ENCODE assay signal across 32 cellular contexts in genomic region chr10:124484016-124484415, GRCh38. TPM values are rescaled to one million over a fixed set of nuclear protein-coding genes. Genes with fewer than 3 reads are reported as not detected.
"Had no signal": no experiment of that assay in that cellular context is flagged by ENCODE, and none has a peak within 500 bp of the region (broad histone marks: within the 10 kb centered on the region; RNA-seq: fewer than 3 reads in every experiment).

No MANE protein-coding gene starts in this region.

- H3K9me3 ChIP-seq: ascending aorta, breast epithelium, colonic mucosa had no signal

- H3K4me1 ChIP-seq: ascending aorta, breast epithelium, colonic mucosa, esophagus muscularis mucosa, foreskin keratinocyte, gastrocnemius medialis had no signal

- H3K36me3 ChIP-seq: ascending aorta, breast epithelium, cardiac muscle cell, colonic mucosa, gastrocnemius medialis had no signal

- H3K4me3 ChIP-seq: ascending aorta, breast epithelium, cardiac muscle cell, colonic mucosa, esophagus muscularis mucosa, gastrocnemius medialis had no signal

- H3K27ac ChIP-seq: ascending aorta, breast epithelium, cardiac muscle cell, colonic mucosa, esophagus muscularis mucosa, foreskin keratinocyte, gastrocnemius medialis had no signal

- H3K27me3 ChIP-seq: ascending aorta, breast epithelium, cardiac muscle cell, colonic mucosa, esophagus muscularis mucosa, foreskin keratinocyte, gastrocnemius medialis had no signal

- DNase-seq: activated CD4-positive, alpha-beta memory T cell treated with anti-CD3 and anti-CD28 coated beads for 36 hours; activated CD4-positive, alpha-beta T cell treated with anti-CD3 and anti-CD28 coated beads for 36 hours; activated CD4-positive, alpha-beta T cell treated with anti-CD3 and anti-CD28 coated beads, Interleukin-2, amount 10 ng/mL, durations not matched to agents 24 days and 14 days; activated CD4-positive, CD25-positive, alpha-beta regulatory T cell; activated CD4-positive, CD25-positive, alpha-beta regulatory T cell treated with anti-CD3 and anti-CD28 coated beads, Interleukin-2, amount 50 U/mL, for 72 hours; activated CD8-positive, alpha-beta memory T cell treated with anti-CD3 and anti-CD28 coated beads, Interleukin-2, amount 10 ng/mL, durations not matched to agents 7 days and 5 days; activated CD8-positive, alpha-beta memory T cell treated with anti-CD3 and anti-CD28 coated beads, Interleukin-2, amount 50 U/mL, for 4 hours; activated CD8-positive, alpha-beta T cell treated with anti-CD3 and anti-CD28 coated beads, Interleukin-2, amount 10 ng/mL, durations not matched to agents 7 days and 5 days; activated effector memory CD4-positive, alpha-beta T cell treated with anti-CD3 and anti-CD28 coated beads, Interleukin-2, amount 50 U/mL, for 16 hours; activated naive CD4-positive, alpha-beta T cell treated with anti-CD3 and anti-CD28 coated beads for 36 hours; activated naive CD8-positive, alpha-beta T cell treated with anti-CD3 and anti-CD28 coated beads for 36 hours; activated naive CD8-positive, alpha-beta T cell treated with anti-CD3 and anti-CD28 coated beads, Interleukin-2, amount 50 U/mL, for 24 hours; activated T-cell treated with anti-CD3 and anti-CD28 coated beads, Interleukin-2, amount 50 U/mL, for 1 hour; activated T-cell treated with anti-CD3 and anti-CD28 coated beads, Interleukin-2, amount 50 U/mL, for 48 hours; central memory CD4-positive, alpha-beta T cell; cerebellar nuclear complex; colonic mucosa; effector CD8-positive, alpha-beta T cell; erythroblast; foreskin keratinocyte; gastrocnemius medialis; glutamatergic neuron; T-helper 2 cell had no signal

- ATAC-seq: activated CD4-positive, alpha-beta T cell treated with anti-CD3 and anti-CD28 coated beads for 36 hours; activated CD8-positive, alpha-beta memory T cell treated with anti-CD3 and anti-CD28 coated beads, Interleukin-2, amount 10 ng/mL, durations not matched to agents 7 days and 5 days; activated CD8-positive, alpha-beta T cell treated with anti-CD3 and anti-CD28 coated beads, Interleukin-2, amount 10 ng/mL, durations not matched to agents 7 days and 5 days; activated naive CD8-positive, alpha-beta T cell treated with anti-CD3 and anti-CD28 coated beads, Interleukin-2, amount 50 U/mL, for 24 hours; foreskin keratinocyte; gastrocnemius medialis had no signal

RNA-seq across cellular contexts. Expression of gene NKX1-2, which starts 34.2 kb away (rescaled TPM):
- total RNA-seq: activated CD4-positive, alpha-beta memory T cell treated with anti-CD3 and anti-CD28 coated beads for 36 hours; activated CD4-positive, alpha-beta T cell treated with anti-CD3 and anti-CD28 coated beads for 36 hours; activated CD4-positive, alpha-beta T cell treated with anti-CD3 and anti-CD28 coated beads, Interleukin-2, amount 10 ng/mL, durations not matched to agents 24 days and 14 days; activated CD8-positive, alpha-beta memory T cell treated with anti-CD3 and anti-CD28 coated beads for 36 hours; activated CD8-positive, alpha-beta memory T cell treated with anti-CD3 and anti-CD28 coated beads, Interleukin-2, amount 10 ng/mL, durations not matched to agents 7 days and 5 days; activated CD8-positive, alpha-beta T cell treated with anti-CD3 and anti-CD28 coated beads, Interleukin-2, amount 10 ng/mL, durations not matched to agents 7 days and 5 days; activated naive CD4-positive, alpha-beta T cell treated with anti-CD3 and anti-CD28 coated beads for 36 hours; activated naive CD8-positive, alpha-beta T cell treated with anti-CD3 and anti-CD28 coated beads for 36 hours; activated T-helper 1 cell treated with anti-CD3 and anti-CD28 coated beads, Interleukin-12 subunit alpha, Interleukin-12 subunit beta, Interleukin-2, Interleukin-4 antibody, amounts not matched to agents 30 ng/mL and 10 ng/mL and 1 ng/mL, durations not matched to agents 14 hours and 24 hours and 36 hours; activated T-helper 2 cell treated with anti-CD3 and anti-CD28 coated beads, Interferon-gamma antibody, Interleukin-2, Interleukin-4, amounts not matched to agents 10 μg/mL and 5 μg/mL and 100 μg/mL, durations not matched to agents 14 hours and 24 hours and 36 hours; ascending aorta; dermis microvascular lymphatic vessel endothelial cell; esophagus muscularis mucosa; gastrocnemius medialis; T-helper 1 cell treated with Interleukin-12 subunit alpha and Interleukin-12 subunit beta and Interleukin-4 antibody, amounts not matched to agents 30 ng/mL and 1 ng/mL, for 36 hours had no signal
- polyA plus RNA-seq: cardiac muscle cell had no signal
